38 cellular contexts compared by ENCODE assay signal in the genomic region with DNA sequence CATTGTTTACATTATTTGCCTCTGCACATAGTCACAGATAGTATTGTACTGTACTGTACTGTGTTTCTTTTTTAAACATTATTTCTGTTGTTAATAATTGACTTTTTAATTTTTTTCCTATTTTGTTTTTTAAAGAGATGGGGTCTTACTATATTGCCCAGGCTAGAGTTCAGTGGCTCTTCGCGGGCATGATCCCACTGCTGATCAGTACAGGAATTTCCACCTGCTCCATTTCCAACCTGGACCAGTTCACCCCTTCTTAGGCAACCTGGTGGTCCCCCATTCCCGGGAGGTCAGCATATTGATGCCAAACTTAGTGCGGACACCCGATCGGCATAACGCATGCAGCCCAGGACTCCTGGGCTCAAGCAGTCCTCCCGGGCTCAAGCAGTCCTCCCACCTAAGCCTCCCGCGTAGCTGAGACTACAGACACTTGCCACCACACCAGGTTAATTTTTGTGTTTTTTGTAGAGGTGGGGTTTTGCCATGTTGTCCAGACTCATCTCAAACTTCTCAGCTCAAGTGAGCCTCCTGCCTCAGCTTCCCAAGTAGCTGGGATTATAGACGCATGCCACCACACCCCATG. TPM values are rescaled to one million over a fixed set of nuclear protein-coding genes. Genes with fewer than 3 reads are reported as not detected.
DNase-seq lines count a peak whose midpoint lies in the region; ATAC-seq and TF ChIP-seq lines count a peak whose summit lies in the region.
"Had no signal": no experiment of that assay in that cellular context is flagged by ENCODE, and none has a peak within 500 bp of the region (broad histone marks: within the 10 kb centered on the region; RNA-seq: fewer than 3 reads in every experiment).

No MANE protein-coding gene starts in this region.

- H3K4me1 Mint-ChIP-seq in MCF 10A (ENCODE audit: insufficient read depth, unreplicated experiment), result peaks cover 39% of the 10 kb centered on the region
- peaks cover 9% of the 10 kb centered on the region for H3K4me1 Mint-ChIP-seq in endothelial cell (ENCODE audit: unreplicated experiment)

- H2AFZ ChIP-seq in PC-9, result no peak overlapping the region

- H4K20me1 ChIP-seq in PC-9 (ENCODE audit: insufficient read depth), result no peaks in the 10 kb centered on the region

- H3K27me3 ChIP-seq in breast epithelium (no peaks in the 10 kb centered on the region), PC-9 (ENCODE audit: insufficient read depth, low read depth) (no peaks in the 10 kb centered on the region)
- H3K27me3 ChIP-seq: ascending aorta, esophagus squamous epithelium, heart left ventricle, neutrophil had no signal

- no peaks in the 10 kb centered on the region for H3K9me2 ChIP-seq in PC-9 (ENCODE audit: insufficient read depth)

- H3K4me1 ChIP-seq in breast epithelium, result no peaks in the 10 kb centered on the region
- H3K4me1 ChIP-seq in PC-9 (replicated peaks; ENCODE audit: insufficient read depth), result peaks cover 32% of the 10 kb centered on the region

- no peak overlapping the region for H3K4me3 ChIP-seq in breast epithelium
- no peak overlapping the region for H3K4me3 ChIP-seq in PC-9
- H3K4me3 ChIP-seq: ascending aorta, esophagus squamous epithelium, heart left ventricle had no signal

- DNase-seq in MCF 10A (ENCODE audit: unreplicated experiment), result no peak
- no peak for DNase-seq in breast epithelium (ENCODE audit: low spot score in 2 of 2)
- no peak for DNase-seq in PC-9
- DNase-seq in endothelial cell (ENCODE audit: low spot score), result no peak
- peak; percentile 18 for DNase-seq in stimulated activated CD8-positive, alpha-beta memory T cell treated with anti-CD3 and anti-CD28 coated beads, Interleukin-4, amount 100 ng/mL, for 48 hours
- DNase-seq in GM03348 (ENCODE audit: low spot score), result no peak
- DNase-seq: activated CD4-positive, alpha-beta T cell treated with anti-CD3 and anti-CD28 coated beads for 48 hours; activated naive CD8-positive, alpha-beta T cell treated with anti-CD3 and anti-CD28 coated beads, Interleukin-2, amount 10 ng/mL, durations not matched to agents 7 days and 5 days; C1 segment of cervical spinal cord; Caco-2; DMS53; esophagus squamous epithelium; foreskin melanocyte; H9; heart left ventricle; midbrain; MV-4-11; naive thymus-derived CD4-positive, alpha-beta T cell; NCI-H1436; NCI-H2081 treated with DMSO at 0.1 percent for 48 hours; NCI-H2227 treated with DMSO at 0.1 percent for 48 hours; NCI-H526 treated with DMSO at 0.1 percent for 48 hours; SHP77 treated with DMSO at 0.1 percent for 48 hours; stimulated activated naive B cell treated with anti-CD40 and anti-IgM and Interleukin-4, amounts not matched to agents 10 μg/mL and 1 μg/mL and 100 μg/mL, for 72 hours; substantia nigra; T1000; WERI-Rb-1 had no signal

- TF ChIP-seq CTCF in MCF 10A (IDR thresholded peaks at IDR 0.05; ENCODE audit: unreplicated experiment), result no peak
- TF ChIP-seq CTCF in breast epithelium (IDR thresholded peaks at IDR 0.05), result no peak
- no peak for TF ChIP-seq CTCF in PC-9 (conservative IDR thresholded peaks at IDR 0.05)
- no peak for TF ChIP-seq CTCF in endothelial cell (IDR thresholded peaks at IDR 0.05; ENCODE audit: unreplicated experiment)

- H3K9me3 ChIP-seq in breast epithelium (no peaks in the 10 kb centered on the region), PC-9 (ENCODE audit: insufficient read depth, low read depth) (no peaks in the 10 kb centered on the region)
- H3K9me3 ChIP-seq: ascending aorta, esophagus squamous epithelium, heart left ventricle, neutrophil had no signal

- ATAC-seq in GM19467 (IDR thresholded peaks at IDR 0.05; ENCODE audit: unreplicated experiment) (no peak), HG02840 (IDR thresholded peaks at IDR 0.05; ENCODE audit: low FRiP score, unreplicated experiment) (no peak)
- ATAC-seq: activated T-helper 17 cell treated with anti-CD3 and anti-CD28 coated beads, Interleukin-2, amount 50 U/mL, for 72 hours; heart left ventricle; naive thymus-derived CD4-positive, alpha-beta T cell; Panc1; stimulated activated naive B cell treated with anti-CD40 and anti-IgM and Interleukin-4, amounts not matched to agents 10 μg/mL and 1 μg/mL and 100 μg/mL, for 72 hours had no signal

- POLR2A ChIA-PET in MCF 10A (lab: Yijun Ruan, JAX), result interaction anchor here (0.7 to 9.9 kb wide), 12 partner anchors 9 to 74 kb away, joined by 3 to 146 read pairs (median 5); a partner anchor contains a TSS
- POLR2A ChIA-PET in PC-9 (lab: Charles Lee; ENCODE audit: unreplicated experiment), result no interaction called here

- CTCF ChIA-PET in MCF 10A (lab: Yijun Ruan, JAX) (interaction anchor here (0.7 to 1.8 kb wide), 9 partner anchors 8 to 158 kb away, joined by 3 to 6 read pairs (median 4); no protein-coding TSS in a partner anchor), PC-9 (lab: Charles Lee) (no interaction called here)

- intact Hi-C loops in MCF 10A (cut with micrococcal nuclease) (no loop called here), breast epithelium (cut with DNase I; ENCODE audit: low total_unique reads) (no loop called here), PC-9 (cut with micrococcal nuclease; ENCODE audit: unreplicated experiment) (loop anchor here (1.0 to 10.0 kb wide), 2 partner anchors 16 to 1863 kb away; no protein-coding TSS in a partner anchor)

- H3K27ac Mint-ChIP-seq in MCF 10A (ENCODE audit: low read depth, unreplicated experiment), result peak overlapping the region; percentile 89
- H3K27ac Mint-ChIP-seq in endothelial cell (ENCODE audit: unreplicated experiment), result no peak overlapping the region
- H3K27ac Mint-ChIP-seq: activated naive CD8-positive, alpha-beta T cell treated with anti-CD3 and anti-CD28 coated beads, Interleukin-2, amount 10 ng/mL, durations not matched to agents 7 days and 5 days; activated T-helper 17 cell treated with anti-CD3 and anti-CD28 coated beads, Interleukin-2, amount 50 U/mL, for 72 hours; dendritic cell treated with granulocyte-macrophage colony-stimulating factor and Interleukin-4, amounts not matched to agents 40 ng/mL and 50 ng/mL, for 4 days; H9; progenitor cell of endocrine pancreas; stimulated activated naive B cell treated with anti-CD40 and anti-IgM and Interleukin-4, amounts not matched to agents 10 μg/mL and 1 μg/mL and 100 μg/mL, for 72 hours; type B pancreatic cell had no signal

- TF ChIP-seq POLR2A in breast epithelium (IDR thresholded peaks at IDR 0.05), result no peak

- no peaks in the 10 kb centered on the region for H3K27me3 Mint-ChIP-seq in MCF 10A (ENCODE audit: insufficient read depth, unreplicated experiment)
- H3K27me3 Mint-ChIP-seq in endothelial cell (ENCODE audit: unreplicated experiment), result peaks cover 2% of the 10 kb centered on the region
- H3K27me3 Mint-ChIP-seq: activated naive CD8-positive, alpha-beta T cell treated with anti-CD3 and anti-CD28 coated beads, Interleukin-2, amount 10 ng/mL, durations not matched to agents 7 days and 5 days; activated T-helper 17 cell treated with anti-CD3 and anti-CD28 coated beads, Interleukin-2, amount 50 U/mL, for 72 hours; central memory CD8-positive, alpha-beta T cell; dendritic cell treated with granulocyte-macrophage colony-stimulating factor and Interleukin-4, amounts not matched to agents 40 ng/mL and 50 ng/mL, for 4 days; naive thymus-derived CD4-positive, alpha-beta T cell; progenitor cell of endocrine pancreas; stimulated activated naive B cell treated with anti-CD40 and anti-IgM and Interleukin-4, amounts not matched to agents 10 μg/mL and 1 μg/mL and 100 μg/mL, for 72 hours; type B pancreatic cell had no signal

- H3K79me2 ChIP-seq in PC-9 (ENCODE audit: low read depth), result peaks cover 36% of the 10 kb centered on the region

- no peak overlapping the region for H3K27ac ChIP-seq in breast epithelium
- peak overlapping the region; percentile 55 for H3K27ac ChIP-seq in PC-9
- H3K27ac ChIP-seq: ascending aorta, heart left ventricle, HL-60, neutrophil, WERI-Rb-1 had no signal

- no peaks in the 10 kb centered on the region for H3K9me3 Mint-ChIP-seq in MCF 10A (ENCODE audit: unreplicated experiment)
- H3K9me3 Mint-ChIP-seq in endothelial cell (ENCODE audit: unreplicated experiment), result no peaks in the 10 kb centered on the region
- H3K9me3 Mint-ChIP-seq: activated naive CD8-positive, alpha-beta T cell treated with anti-CD3 and anti-CD28 coated beads, Interleukin-2, amount 10 ng/mL, durations not matched to agents 7 days and 5 days; activated T-helper 17 cell treated with anti-CD3 and anti-CD28 coated beads, Interleukin-2, amount 50 U/mL, for 72 hours; central memory CD8-positive, alpha-beta T cell; dendritic cell treated with granulocyte-macrophage colony-stimulating factor and Interleukin-4, amounts not matched to agents 40 ng/mL and 50 ng/mL, for 4 days; H9; naive thymus-derived CD4-positive, alpha-beta T cell; stimulated activated naive B cell treated with anti-CD40 and anti-IgM and Interleukin-4, amounts not matched to agents 10 μg/mL and 1 μg/mL and 100 μg/mL, for 72 hours; type B pancreatic cell had no signal

- H3F3A ChIP-seq in PC-9 (ENCODE audit: insufficient read depth, low read depth), result peaks cover 41% of the 10 kb centered on the region

- H3K4me2 ChIP-seq in PC-9, result no peak overlapping the region

- no peaks in the 10 kb centered on the region for H3K36me3 ChIP-seq in breast epithelium
- H3K36me3 ChIP-seq in PC-9 (ENCODE audit: low read depth), result peaks cover 20% of the 10 kb centered on the region

- BruUV-seq in MCF 10A (replicated peaks; lab: Mats Ljungman, UMichigan) (no TSS peak), PC-9 (replicated peaks; lab: Mats Ljungman, UMichigan) (no TSS peak)

- H3K4me3 Mint-ChIP-seq in MCF 10A (ENCODE audit: unreplicated experiment), result no peak overlapping the region
- H3K4me3 Mint-ChIP-seq in endothelial cell (ENCODE audit: unreplicated experiment), result peak overlapping the region; percentile 14
- H3K4me3 Mint-ChIP-seq: activated naive CD8-positive, alpha-beta T cell treated with anti-CD3 and anti-CD28 coated beads, Interleukin-2, amount 10 ng/mL, durations not matched to agents 7 days and 5 days; activated T-helper 17 cell treated with anti-CD3 and anti-CD28 coated beads, Interleukin-2, amount 50 U/mL, for 72 hours; central memory CD8-positive, alpha-beta T cell; dendritic cell treated with granulocyte-macrophage colony-stimulating factor and Interleukin-4, amounts not matched to agents 40 ng/mL and 50 ng/mL, for 4 days; H9; stimulated activated naive B cell treated with anti-CD40 and anti-IgM and Interleukin-4, amounts not matched to agents 10 μg/mL and 1 μg/mL and 100 μg/mL, for 72 hours; type B pancreatic cell had no signal

- H3K36me3 Mint-ChIP-seq in MCF 10A (ENCODE audit: insufficient read depth, unreplicated experiment), result peaks cover 34% of the 10 kb centered on the region
- peaks cover 12% of the 10 kb centered on the region for H3K36me3 Mint-ChIP-seq in endothelial cell (ENCODE audit: low read depth, unreplicated experiment)

RNA-seq across cellular contexts. Expression of a gene that starts 47.5 kb away (rescaled TPM):
- total RNA-seq in MCF 10A (2022) (56.4 and 63.0 TPM in 2 replicates), breast epithelium (10 to 100 TPM; 23.8 to 29.2 (median 28.5) TPM), PC-9 (2021) (46.3 and 59.8 TPM in 2 replicates), endothelial cell (ENCODE audit: unreplicated experiment) (46.0 TPM)
